ENCODE assay signal across 8 cellular contexts in the genomic region with DNA sequence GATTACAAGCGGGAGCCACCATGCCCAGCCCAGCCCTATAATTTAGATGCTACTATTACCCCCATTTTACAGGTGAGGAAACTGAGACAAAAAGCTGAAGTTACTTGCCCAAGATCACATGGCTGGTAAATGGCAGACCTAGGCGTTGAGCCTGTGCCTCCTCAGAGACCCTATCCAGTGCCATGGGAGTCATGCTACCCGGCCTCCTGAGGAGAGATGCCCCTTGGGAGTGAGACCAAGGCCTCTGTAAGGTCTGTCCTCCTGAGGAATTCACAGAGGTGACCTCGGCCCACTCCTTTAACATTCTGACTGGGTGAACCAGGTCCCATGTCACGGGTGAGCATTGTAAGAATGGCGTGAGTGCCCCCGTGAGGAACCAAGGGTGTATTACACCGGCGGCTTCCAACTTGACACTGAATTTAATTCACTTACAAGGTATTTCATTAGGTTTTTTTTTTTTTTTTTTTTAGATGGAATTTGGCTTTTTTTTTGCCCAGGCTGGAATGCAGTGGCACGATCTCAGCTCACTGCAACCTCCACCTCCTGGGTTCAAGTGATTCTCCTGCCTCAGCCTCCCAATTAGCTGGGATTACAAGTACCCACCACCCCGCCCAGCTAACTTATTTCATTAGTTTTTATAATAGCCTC.
A peak's percentile ranks its signal among the peaks of the same experiment; 100 is the strongest.
DNase-seq lines count a peak whose midpoint lies in the region; ATAC-seq and TF ChIP-seq lines count a peak whose summit lies in the region.

No MANE protein-coding gene starts in this region.

- TF ChIP-seq POLR2A in stomach (IDR thresholded peaks at IDR 0.05): no peak

- no peak overlapping the region for H3K4me3 ChIP-seq in CD8-positive, alpha-beta T cell (ENCODE audit: low read depth, low read length)
- H3K4me3 ChIP-seq in HFF-Myc (replicated peaks; ENCODE audit: low read depth, low read length) (no peak overlapping the region), Panc1 (ENCODE audit: low read depth in 2 of 2, low read length in 2 of 2) (no peak overlapping the region), fibroblast of pulmonary artery (replicated peaks; ENCODE audit: low read depth, low read length) (no peak overlapping the region), neuronal stem cell (ENCODE audit: low read length in 2 of 2) (no peak overlapping the region), stomach (no peak overlapping the region)

- no peak overlapping the region for H2BK120ac ChIP-seq in neuronal stem cell (ENCODE audit: low read depth, low read length)

- POLR2A ChIA-PET in CD8-positive, alpha-beta T cell (lab: Charles Lee): interaction anchor here (0.7 kb wide), 2 partner anchors 7 to 244 kb away, joined by 5 to 6 read pairs; no protein-coding TSS in a partner anchor
- POLR2A ChIA-PET in Panc1 (lab: Charles Lee): no interaction called here

- H3K9ac ChIP-seq in neuronal stem cell (ENCODE audit: low read depth, low read length, poor library complexity): peak overlapping the region; percentile 21

- no peak overlapping the region for H2BK12ac ChIP-seq in neuronal stem cell (ENCODE audit: low read length)

- peaks cover 72% of the 10 kb centered on the region for H3K36me3 Mint-ChIP-seq in CD8-positive, alpha-beta T cell

- H3K9me3 ChIP-seq in CD8-positive, alpha-beta T cell (ENCODE audit: low read length): peaks cover 5% of the 10 kb centered on the region
- H3K9me3 ChIP-seq in Panc1 (ENCODE audit: control insufficient read depth, insufficient read depth, low read depth, low read length): no peaks in the 10 kb centered on the region
- H3K9me3 ChIP-seq in neuronal stem cell (replicated peaks in 1 of 2; ENCODE audit: control insufficient read depth in 2 of 2, insufficient read depth in 1 of 2, low read depth in 1 of 2, low read length in 2 of 2): peaks cover 6 to 7% of the 10 kb centered on the region in 2 donors
- peaks cover 0 to 12% (median 4%) of the 10 kb centered on the region in 4 donors for H3K9me3 ChIP-seq in stomach

- no peak overlapping the region for H3K4me3 Mint-ChIP-seq in CD8-positive, alpha-beta T cell

- no peak overlapping the region for H2AK5ac ChIP-seq in neuronal stem cell (ENCODE audit: low read depth, low read length)

- no peak overlapping the region for H4K91ac ChIP-seq in neuronal stem cell (ENCODE audit: low read depth, low read length, poor library complexity)

- no peak overlapping the region for H3K4ac ChIP-seq in neuronal stem cell (ENCODE audit: low read length)

- intact Hi-C loops in CD8-positive, alpha-beta T cell (cut with DNase I, micrococcal nuclease): loop anchor here (1.0 to 10.0 kb wide), 7 partner anchors 178 to 700 kb away; partner anchors contain the start of genes ABCC1 (in 2 of the 2) and CEP20 (in 1 of the 2)
- intact Hi-C loops in Panc1 (cut with micrococcal nuclease; ENCODE audit: unreplicated experiment): loop anchor here (2.0 kb wide), 1 partner anchor 363 kb away; no protein-coding TSS in a partner anchor
- intact Hi-C loops in stomach (cut with DNase I; ENCODE audit: low total_unique reads): loop anchor here (10.0 kb wide), 1 partner anchor 93 kb away; no protein-coding TSS in a partner anchor

- no peak overlapping the region for H3K27ac ChIP-seq in CD8-positive, alpha-beta T cell (ENCODE audit: low read depth, low read length)
- 0 out of 2 replicates have a peak overlapping the region, but pooled peaks have one; percentile 15 for H3K27ac ChIP-seq in Panc1 (ENCODE audit: low read length)
- H3K27ac ChIP-seq in neuronal stem cell (replicated peaks; ENCODE audit: low read length): no peak overlapping the region
- peak overlapping the region in 4 of 5 donors; percentile 2 to 74 (median 39) for H3K27ac ChIP-seq in stomach

- BruUV-seq in Panc1 (replicated peaks; lab: Mats Ljungman, UMichigan): no TSS peak

- H3K27me3 Mint-ChIP-seq in CD8-positive, alpha-beta T cell (ENCODE audit: low read depth): no peaks in the 10 kb centered on the region

- peaks cover 1% of the 10 kb centered on the region for H3K4me1 Mint-ChIP-seq in CD8-positive, alpha-beta T cell (ENCODE audit: low read depth)

- no peak overlapping the region for H2AFZ ChIP-seq in neuronal stem cell (ENCODE audit: low read length)

- H3K27ac Mint-ChIP-seq in CD8-positive, alpha-beta T cell: no peak overlapping the region

- H2BK15ac ChIP-seq in neuronal stem cell (ENCODE audit: low read length): no peak overlapping the region

- H3K9me3 Mint-ChIP-seq in CD8-positive, alpha-beta T cell: peaks cover 15% of the 10 kb centered on the region

- H3K27me3 ChIP-seq in CD8-positive, alpha-beta T cell (ENCODE audit: insufficient read depth, low read length): no peaks in the 10 kb centered on the region
- H3K27me3 ChIP-seq in Panc1 (ENCODE audit: control insufficient read depth, insufficient read depth, low read length) (no peaks in the 10 kb centered on the region), neuronal stem cell (ENCODE audit: control insufficient read depth in 3 of 3, insufficient read depth in 3 of 3, low read depth in 1 of 3, low read length in 3 of 3) (no peaks in the 10 kb centered on the region), stomach (no peaks in the 10 kb centered on the region)

- WGBS in neuronal stem cell (ENCODE audit: extremely low coverage in 2 of 2, insufficient read length in 2 of 2, insufficient replicate concordance in 1 of 2), 2 donors: no CpG with 5 or more reads among the region's 11 CpGs
- WGBS in stomach, 5 donors: 26 to 35% (median 32%) methylated on average over 10 to 11 of the region's 11 CpGs

- no peak overlapping the region for H2BK5ac ChIP-seq in neuronal stem cell (ENCODE audit: low read length)

- no peak overlapping the region for H3K4me2 ChIP-seq in neuronal stem cell (ENCODE audit: insufficient read depth, low read length, poor library complexity, severe bottlenecking)

- in situ Hi-C loops in Panc1 (cut with HindIII; ENCODE audit: low pct_unique_long_range_greater_than_20kb, low sequenced_read_pairs): loop anchor here (10.0 kb wide), 1 partner anchor 93 kb away; no protein-coding TSS in a partner anchor

- TF ChIP-seq CTCF in CD8-positive, alpha-beta T cell (IDR thresholded peaks at IDR 0.05): peak; percentile 79
- TF ChIP-seq CTCF in HFF-Myc (IDR thresholded peaks at IDR 0.05; ENCODE audit: low read depth, low read length, missing control alignments) (peak; percentile 82), Panc1 (IDR thresholded peaks at IDR 0.05) (peak; percentile 96), fibroblast of pulmonary artery (IDR thresholded peaks at IDR 0.05; ENCODE audit: low read length, missing control alignments) (peak; percentile 77), stomach (IDR thresholded peaks at IDR 0.05) (peak in 5 of 7 experiments; percentile 85 to 95 (median 91))

- H4K8ac ChIP-seq in neuronal stem cell (ENCODE audit: low read depth, low read length): no peak overlapping the region

- CTCF ChIA-PET in CD8-positive, alpha-beta T cell (lab: Charles Lee): interaction anchor here (0.6 to 2.2 kb wide), 16 partner anchors 9 to 446 kb away, joined by 3 to 10 read pairs (median 3); no protein-coding TSS in a partner anchor
- CTCF ChIA-PET in Panc1 (lab: Charles Lee): interaction anchor here (0.6 to 0.7 kb wide), 3 partner anchors 107 to 227 kb away, joined by 7 to 17 read pairs (median 11); no protein-coding TSS in a partner anchor

- H3K23ac ChIP-seq in neuronal stem cell (ENCODE audit: low read depth, low read length, poor library complexity): no peak overlapping the region

- no peak overlapping the region for H3K18ac ChIP-seq in neuronal stem cell (ENCODE audit: low read length)

- no peak overlapping the region for H3K14ac ChIP-seq in neuronal stem cell (ENCODE audit: low read length)

- TF ChIP-seq EP300 in stomach (IDR thresholded peaks at IDR 0.05): no peak

- H3K4me1 ChIP-seq in CD8-positive, alpha-beta T cell (ENCODE audit: insufficient read depth, low read length): no peaks in the 10 kb centered on the region
- no peaks in the 10 kb centered on the region for H3K4me1 ChIP-seq in Panc1 (ENCODE audit: control insufficient read depth, insufficient read depth, low read length)
- no peaks in the 10 kb centered on the region for H3K4me1 ChIP-seq in neuronal stem cell (ENCODE audit: control insufficient read depth in 2 of 2, insufficient read depth in 1 of 2, low read depth in 1 of 2, low read length in 2 of 2)
- peaks cover 0 to 5% (median 0%) of the 10 kb centered on the region in 4 donors for H3K4me1 ChIP-seq in stomach

- H3K36me3 ChIP-seq in CD8-positive, alpha-beta T cell (ENCODE audit: insufficient read depth, low read length): peaks cover 35% of the 10 kb centered on the region
- H3K36me3 ChIP-seq in Panc1 (ENCODE audit: control insufficient read depth, insufficient read depth, low read length): peaks cover 33% of the 10 kb centered on the region
- peaks cover 3 to 30% of the 10 kb centered on the region in 2 donors for H3K36me3 ChIP-seq in neuronal stem cell (replicated peaks in 1 of 2; ENCODE audit: control insufficient read depth in 2 of 2, insufficient read depth in 2 of 2, low read length in 2 of 2)
- H3K36me3 ChIP-seq in stomach: peaks cover 43 to 97% (median 92%) of the 10 kb centered on the region in 4 donors

- peaks cover 6% of the 10 kb centered on the region for H3K79me1 ChIP-seq in neuronal stem cell (ENCODE audit: low read depth, low read length)

- peak; percentile 92 for ATAC-seq in CD8-positive, alpha-beta T cell
- ATAC-seq in Panc1 (peak; percentile 88), HG03095 (IDR thresholded peaks at IDR 0.05; ENCODE audit: unreplicated experiment) (no peak)

- peak; percentile 47 to 80 (median 54) for DNase-seq in CD8-positive, alpha-beta T cell
- DNase-seq in HFF-Myc (ENCODE audit: extremely low read depth, low read depth): peak; percentile 27
- peak; percentile 62 for DNase-seq in Panc1 (ENCODE audit: low read depth, low spot score)
- DNase-seq in activated T-cell treated with anti-CD3 and anti-CD28 coated beads, Interleukin-2, amount 50 U/mL, for 48 hours: peak; percentile 77 to 82
- peak; percentile 79 for DNase-seq in fibroblast of pulmonary artery (ENCODE audit: low read depth)
- peak; percentile 66 for DNase-seq in neuronal stem cell (ENCODE audit: low spot score)
- peak; percentile 74 for DNase-seq in stomach

Comparison
In these comparisons a context has a peak if more than half of its experiments do, and no peak if none do; other contexts are left out.
1. DNase-seq: peak in every context shown above with its lines; median percentile 80 in activated T-cell treated with anti-CD3 and anti-CD28 coated beads, Interleukin-2, amount 50 U/mL, for 48 hours; 79 in fibroblast of pulmonary artery; 74 in stomach; 66 in neuronal stem cell; 62 in Panc1; 54 in CD8-positive, alpha-beta T cell; 27 in HFF-Myc.
2. H3K27ac ChIP-seq: peak in Panc1 (single experiment) and stomach (4 of 5); none in CD8-positive, alpha-beta T cell (single experiment) and neuronal stem cell (single experiment).
3. Peak in every context shown above with its lines, with median percentiles within 50 percentile points of each other: CTCF ChIP-seq.